10 cellular contexts compared by ENCODE assay signal in the genomic region with DNA sequence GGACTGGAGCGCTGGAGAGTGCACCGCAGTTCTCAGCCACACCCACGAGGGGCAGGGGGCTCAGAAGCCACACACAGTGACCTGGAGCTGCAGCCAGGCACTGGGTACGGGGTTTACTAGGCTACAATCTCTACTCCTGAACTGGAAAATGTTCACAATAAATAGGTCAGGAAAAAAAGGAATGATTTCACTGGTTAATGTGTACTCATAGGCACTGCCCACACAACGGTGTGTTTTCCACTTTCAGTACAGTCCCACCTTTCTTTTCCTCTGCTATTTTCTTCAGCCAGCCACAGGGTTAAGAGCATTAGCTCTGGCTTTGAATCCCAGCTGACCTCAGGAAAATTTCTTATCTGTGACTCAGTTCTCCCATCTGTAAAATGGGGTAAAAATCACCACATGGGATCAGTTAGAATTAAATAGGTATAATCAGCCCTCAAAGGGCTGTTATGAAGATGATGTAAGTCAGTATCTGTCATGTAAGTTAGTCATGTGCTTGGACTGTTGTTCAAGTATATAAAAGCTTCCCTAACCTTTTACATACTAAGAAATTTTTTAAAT. TPM values are rescaled to one million over a fixed set of nuclear protein-coding genes. Genes with fewer than 3 reads are reported as not detected.
DNase-seq lines count a peak whose midpoint lies in the region; FAIRE-seq and TF ChIP-seq lines count a peak whose summit lies in the region.
"Had no signal": no experiment of that assay in that cellular context is flagged by ENCODE, and none has a peak within 500 bp of the region (broad histone marks: within the 10 kb centered on the region; RNA-seq: fewer than 3 reads in every experiment).

No MANE protein-coding gene starts in this region.

- peak overlapping the region; percentile 35 for H3K4me2 ChIP-seq in endothelial cell of umbilical vein (ENCODE audit: insufficient read depth, low read length)

- H3K79me2 ChIP-seq in endothelial cell of umbilical vein (ENCODE audit: control insufficient read depth, insufficient read depth, low read length): peaks cover 10% of the 10 kb centered on the region

- TF ChIP-seq POLR2A in endothelial cell of umbilical vein (IDR thresholded peaks at IDR 0.05; ENCODE audit: low read depth, low read length): no peak

- no peaks in the 10 kb centered on the region for H3K9me3 Mint-ChIP-seq in osteocyte (ENCODE audit: unreplicated experiment)

- H3K27ac ChIP-seq in endothelial cell of umbilical vein (ENCODE audit: insufficient read depth, low read depth, low read length) (peak overlapping the region; percentile 92), ascending aorta (no peak overlapping the region), coronary artery (peak overlapping the region in 1 of 2 donors; percentile 38)
- H3K27ac ChIP-seq: thoracic aorta had no signal

- H3K27ac Mint-ChIP-seq in osteocyte (ENCODE audit: unreplicated experiment): peak overlapping the region; percentile 88

- no peak overlapping the region for H2AFZ ChIP-seq in endothelial cell of umbilical vein (ENCODE audit: low read depth, low read length)

- peaks cover 46% of the 10 kb centered on the region for H3K4me1 Mint-ChIP-seq in osteocyte (ENCODE audit: unreplicated experiment)

- H3K4me3 Mint-ChIP-seq in osteocyte (ENCODE audit: unreplicated experiment): no peak overlapping the region

- H3K9me3 ChIP-seq in endothelial cell of umbilical vein (replicated peaks; ENCODE audit: control insufficient read depth, insufficient read depth, low read length) (no peaks in the 10 kb centered on the region), ascending aorta (no peaks in the 10 kb centered on the region)
- H3K9me3 ChIP-seq: thoracic aorta had no signal

- CTCF ChIA-PET in endothelial cell of umbilical vein (lab: Charles Lee): interaction anchor here (1.3 to 2.0 kb wide), 4 partner anchors 13 to 72 kb away, joined by 3 to 6 read pairs (median 4); no protein-coding TSS in a partner anchor

- peak; percentile 28 for FAIRE-seq in endothelial cell of umbilical vein (lab: Jason Lieb, UNC)

- DNase-seq in COLO829 (ENCODE audit: low spot score): peak; percentile 29
- peak; percentile 58 for DNase-seq in RKO (ENCODE audit: low spot score)
- no peak for DNase-seq in endothelial cell of umbilical vein (ENCODE audit: low read depth, low spot score)
- no peak for DNase-seq in osteocyte (ENCODE audit: extremely low spot score, unreplicated experiment)
- no peak for DNase-seq in NCI-H2171 (lab: John Stamatoyannopoulos, UW)
- DNase-seq in GDM1 (lab: John Stamatoyannopoulos, UW): no peak
- DNase-seq in ascending aorta (ENCODE audit: low spot score in 2 of 2): no peak
- DNase-seq in coronary artery (ENCODE audit: low spot score): no peak
- DNase-seq: effector CD8-positive, alpha-beta T cell had no signal

- H3K36me3 Mint-ChIP-seq in osteocyte (ENCODE audit: unreplicated experiment): peaks cover 43% of the 10 kb centered on the region

- no peaks in the 10 kb centered on the region for H4K20me1 ChIP-seq in endothelial cell of umbilical vein (replicated peaks; ENCODE audit: control insufficient read depth, extremely low read depth, insufficient read depth, low read length)

- no peak overlapping the region for H3K4me3 ChIP-seq in endothelial cell of umbilical vein (replicated peaks in 1 of 3; ENCODE audit: insufficient read depth in 1 of 3, low read depth in 1 of 3, low read length in 3 of 3)
- no peak overlapping the region for H3K4me3 ChIP-seq in ascending aorta
- no peak overlapping the region for H3K4me3 ChIP-seq in coronary artery
- H3K4me3 ChIP-seq: thoracic aorta had no signal

- no peaks in the 10 kb centered on the region for H3K9me1 ChIP-seq in endothelial cell of umbilical vein (replicated peaks; ENCODE audit: control insufficient read depth, extremely low read depth, insufficient read depth, low read length)

- BruUV-seq in endothelial cell of umbilical vein (replicated peaks; lab: Mats Ljungman, UMichigan): TSS peak; percentile 55

- H3K4me1 ChIP-seq in endothelial cell of umbilical vein (ENCODE audit: control insufficient read depth, extremely low read depth, insufficient read depth, low read length) (peaks cover 34% of the 10 kb centered on the region), ascending aorta (peaks cover 5 to 10% of the 10 kb centered on the region in 2 donors)

- dilution Hi-C loops in endothelial cell of umbilical vein (cut with MboI; ENCODE audit: extremely low pct_ligation_motif_present, low sequenced_read_pairs): no loop called here

- no peaks in the 10 kb centered on the region for H3K27me3 Mint-ChIP-seq in osteocyte (ENCODE audit: unreplicated experiment)

- intact Hi-C loops in endothelial cell of umbilical vein (cut with micrococcal nuclease): loop anchor here (1.0 to 5.0 kb wide), 2 partner anchors 21 to 40 kb away; no protein-coding TSS in a partner anchor
- intact Hi-C loops in ascending aorta (cut with DNase I): no loop called here

- peaks cover 3% of the 10 kb centered on the region in 2 experiments for H3K36me3 ChIP-seq in endothelial cell of umbilical vein (ENCODE audit: control insufficient read depth in 2 of 2, extremely low read depth in 1 of 2, insufficient read depth in 2 of 2, low read length in 2 of 2)
- peaks cover 27 to 55% of the 10 kb centered on the region in 2 donors for H3K36me3 ChIP-seq in ascending aorta

- no peaks in the 10 kb centered on the region for H3K27me3 ChIP-seq in endothelial cell of umbilical vein (ENCODE audit: control insufficient read depth in 2 of 2, insufficient read depth in 2 of 2, low read length in 2 of 2)
- H3K27me3 ChIP-seq in ascending aorta: no peaks in the 10 kb centered on the region

- TF ChIP-seq CTCF in endothelial cell of umbilical vein (IDR thresholded peaks at IDR 0.05; ENCODE audit: extremely low read depth in 1 of 2, insufficient read depth in 1 of 2, low read depth in 1 of 2, low read length in 2 of 2) (no peak), osteocyte (IDR thresholded peaks at IDR 0.05) (no peak), ascending aorta (IDR thresholded peaks at IDR 0.05) (no peak), coronary artery (IDR thresholded peaks at IDR 0.05) (no peak)

- H3K9ac ChIP-seq in endothelial cell of umbilical vein (replicated peaks; ENCODE audit: extremely low read depth, insufficient read depth, low read length): peak overlapping the region; percentile 70

- POLR2A ChIA-PET in endothelial cell of umbilical vein (lab: Charles Lee): no interaction called here

TF ChIP-seq in endothelial cell of umbilical vein, 7 proteins besides CTCF, POLR2A, EP300 and RAD21:
- no peak for TF ChIP-seq POLR2AphosphoS5 (IDR thresholded peaks at IDR 0.05; ENCODE audit: insufficient read depth, low read depth, low read length)
- TF ChIP-seq MYC (IDR thresholded peaks at IDR 0.05; ENCODE audit: low read depth, low read length): no peak
- TF ChIP-seq EZH2 (IDR thresholded peaks at IDR 0.05; ENCODE audit: borderline replicate concordance, low read depth, low read length, severe bottlenecking): no peak
- no peak for TF ChIP-seq FOS (IDR thresholded peaks at IDR 0.05; ENCODE audit: borderline replicate concordance, insufficient read depth, low read length)
- TF ChIP-seq MAX (IDR thresholded peaks at IDR 0.05; ENCODE audit: insufficient read depth, insufficient read length): no peak
- TF ChIP-seq JUN (IDR thresholded peaks at IDR 0.05; ENCODE audit: borderline replicate concordance, insufficient read depth, insufficient read length, low read depth): no peak
- TF ChIP-seq GATA2 (IDR thresholded peaks at IDR 0.05; ENCODE audit: insufficient read depth, insufficient read length, low read depth, low read length): no peak

RNA-seq across cellular contexts. Expression of gene ZCCHC14, which starts 35.7 kb away (rescaled TPM):
- total RNA-seq in endothelial cell of umbilical vein (30.9 and 34.0 TPM in 2 replicates), osteocyte (44.8 and 47.7 TPM in 2 replicates), ascending aorta (131 TPM)
- polyA plus RNA-seq in endothelial cell of umbilical vein: 9.5 and 10.1 TPM in 2 replicates
- 7.6 and 7.7 TPM in 2 replicates for polyA plus RNA-seq in endothelial cell of umbilical vein (2011; cell fraction: cytosol; rRNA removed)
- polyA plus RNA-seq in endothelial cell of umbilical vein (2011; cell fraction: nucleus; rRNA removed): 32.1 and 36.2 TPM in 2 replicates
- 13.0 and 16.4 TPM in 2 replicates for polyA plus RNA-seq in endothelial cell of umbilical vein (2012)
- 14.7 and 15.3 TPM in 2 replicates for polyA minus RNA-seq in endothelial cell of umbilical vein
- 19.4 TPM for polyA minus RNA-seq in endothelial cell of umbilical vein (2011; cell fraction: cytosol; rRNA and poly(A)+ RNA removed)
- 23.9 and 24.1 TPM in 2 replicates for polyA minus RNA-seq in endothelial cell of umbilical vein (2011; cell fraction: nucleus; rRNA and poly(A)+ RNA removed)

Comparison
In these comparisons a context has a peak if more than half of its experiments do, and no peak if none do; other contexts are left out.
1. DNase-seq: peak in COLO829 (single experiment) and RKO (single experiment); none in endothelial cell of umbilical vein (single experiment), osteocyte (single experiment), NCI-H2171 (single experiment), GDM1 (single experiment), ascending aorta (0 of 2) and coronary artery (single experiment).